ENCODE assay signal across 9 cellular contexts in genomic region chr3:63228677-63229076, GRCh38. TPM values are rescaled to one million over a fixed set of nuclear protein-coding genes. Genes with fewer than 3 reads are reported as not detected.
DNase-seq lines count a peak whose midpoint lies in the region; ATAC-seq and TF ChIP-seq lines count a peak whose summit lies in the region.
"Had no signal": no experiment of that assay in that cellular context is flagged by ENCODE, and none has a peak within 500 bp of the region (broad histone marks: within the 10 kb centered on the region; RNA-seq: fewer than 3 reads in every experiment).

No MANE protein-coding gene starts in this region.

- no peak overlapping the region for H3K27ac Mint-ChIP-seq in chondrocyte (ENCODE audit: unreplicated experiment)

- peak; percentile 53 for DNase-seq in AG08395 (ENCODE audit: low spot score)
- DNase-seq in NCI-H460 (ENCODE audit: extremely low read depth, low read depth), result peak; percentile 32
- no peak for DNase-seq in chondrocyte (ENCODE audit: low spot score)
- DNase-seq in lung microvascular endothelial cell (ENCODE audit: low read depth in 2 of 2), result peak; percentile 8 to 36
- DNase-seq in stimulated activated naive CD4-positive, alpha-beta T cell treated with Interleukin-2 at 50 U/mL for 16 hours (lab: John Stamatoyannopoulos, UW), result no peak
- no peak for DNase-seq in NK-92 (lab: John Stamatoyannopoulos, UW; ENCODE audit: unreplicated experiment)

- peaks cover 5% of the 10 kb centered on the region for H3K4me1 Mint-ChIP-seq in chondrocyte (ENCODE audit: low read depth)

- H3K9me3 Mint-ChIP-seq in chondrocyte (ENCODE audit: low read depth), result no peaks in the 10 kb centered on the region
- H3K9me3 Mint-ChIP-seq: IgD-negative memory B cell had no signal

- H3K36me3 Mint-ChIP-seq in chondrocyte (ENCODE audit: low read depth), result no peaks in the 10 kb centered on the region
- H3K36me3 Mint-ChIP-seq: IgD-negative memory B cell had no signal

- H3K27me3 Mint-ChIP-seq in chondrocyte (ENCODE audit: low read depth), result peaks cover 8% of the 10 kb centered on the region
- H3K27me3 Mint-ChIP-seq: IgD-negative memory B cell had no signal

- H3K4me3 Mint-ChIP-seq in chondrocyte (ENCODE audit: unreplicated experiment), result no peak overlapping the region
- H3K4me3 Mint-ChIP-seq: IgD-negative memory B cell had no signal

- ATAC-seq in GM18502 (IDR thresholded peaks at IDR 0.05; ENCODE audit: poor library complexity, unreplicated experiment) (peak; percentile 87), HG02981 (IDR thresholded peaks at IDR 0.05; ENCODE audit: unreplicated experiment) (peak; percentile 73)

- TF ChIP-seq CTCF in chondrocyte (IDR thresholded peaks at IDR 0.05), result peak; percentile 80

RNA-seq across cellular contexts. Expression of gene SYNPR, which starts 49.4 kb away (rescaled TPM):
- total RNA-seq in NCI-H460 (2014; rRNA removed; shearing (Covaris generic)), result not detected in 2 replicates
- polyA plus RNA-seq in NCI-H460 (2014; cell fraction: nucleus; rRNA removed), result not detected in 2 replicates
- total RNA-seq in chondrocyte (not detected in 3 replicates), lung microvascular endothelial cell (not detected in 2 replicates)
- polyA plus RNA-seq: IgD-negative memory B cell had no signal

Comparison
In these comparisons a context has a peak if more than half of its experiments do, and no peak if none do; other contexts are left out.
1. DNase-seq: peak in AG08395 (single experiment), NCI-H460 (single experiment) and lung microvascular endothelial cell (2 of 2); none in chondrocyte (single experiment), stimulated activated naive CD4-positive, alpha-beta T cell treated with Interleukin-2 at 50 U/mL for 16 hours (single experiment) and NK-92 (single experiment).